9 cellular contexts compared by ENCODE assay signal in genomic region chr4:107183155-107183774, GRCh38.
DNase-seq lines count a peak whose midpoint lies in the region; TF ChIP-seq lines count a peak whose summit lies in the region.
"Had no signal": no experiment of that assay in that cellular context is flagged by ENCODE, and none has a peak within 500 bp of the region (broad histone marks: within the 10 kb centered on the region; RNA-seq: fewer than 3 reads in every experiment).

No MANE protein-coding gene starts in this region.

- no peaks in the 10 kb centered on the region for H4K20me1 ChIP-seq in fibroblast of lung (ENCODE audit: control insufficient read depth, extremely low read depth, insufficient read depth, low read length)

- no peak overlapping the region for H3K9ac ChIP-seq in fibroblast of lung (ENCODE audit: insufficient read depth, low read length)

- POLR2A ChIA-PET in A673 (lab: Charles Lee; ENCODE audit: low non-redundant PET): no interaction called here

- no peaks in the 10 kb centered on the region for H3K9me3 Mint-ChIP-seq in neural crest cell
- H3K9me3 Mint-ChIP-seq: naive thymus-derived CD8-positive, alpha-beta T cell had no signal

- H3K9me3 ChIP-seq in A673 (ENCODE audit: low read depth, low read length, poor library complexity, severe bottlenecking): no peaks in the 10 kb centered on the region
- no peaks in the 10 kb centered on the region for H3K9me3 ChIP-seq in fibroblast of lung (ENCODE audit: control insufficient read depth, insufficient read depth, low read depth, low read length)

- H3K4me3 ChIP-seq in A673 (ENCODE audit: low read depth, low read length, poor library complexity, severe bottlenecking): no peak overlapping the region
- H3K4me3 ChIP-seq in GM06990 (replicated peaks; ENCODE audit: low read depth, low read length): no peak overlapping the region
- H3K4me3 ChIP-seq in H7 (ENCODE audit: insufficient read depth, low read depth, low read length): no peak overlapping the region
- H3K4me3 ChIP-seq in fibroblast of lung (replicated peaks in 1 of 4; ENCODE audit: control extremely low read depth in 1 of 4, insufficient read depth in 1 of 4, low read depth in 3 of 4, low read length in 4 of 4): no peak overlapping the region

- H3K36me3 ChIP-seq in A673 (ENCODE audit: insufficient read depth, low read length, poor library complexity, severe bottlenecking) (no peaks in the 10 kb centered on the region), GM06990 (ENCODE audit: control insufficient read depth, insufficient read depth, low read length) (no peaks in the 10 kb centered on the region), H7 (replicated peaks; ENCODE audit: control insufficient read depth, insufficient read depth, low read length) (no peaks in the 10 kb centered on the region), fibroblast of lung (ENCODE audit: control insufficient read depth, insufficient read depth, low read length) (no peaks in the 10 kb centered on the region)

- peaks cover 7% of the 10 kb centered on the region for H3K27me3 Mint-ChIP-seq in neural crest cell (ENCODE audit: low read depth)

- H3K79me2 ChIP-seq in fibroblast of lung (ENCODE audit: control insufficient read depth, insufficient read depth, low read length): no peaks in the 10 kb centered on the region

- H3K4me1 Mint-ChIP-seq in neural crest cell: no peaks in the 10 kb centered on the region
- H3K4me1 Mint-ChIP-seq: naive thymus-derived CD8-positive, alpha-beta T cell had no signal

- H3K27me3 ChIP-seq in A673 (replicated peaks; ENCODE audit: insufficient read depth, low read depth, low read length, poor library complexity) (no peaks in the 10 kb centered on the region), GM06990 (replicated peaks; ENCODE audit: control insufficient read depth, insufficient read depth, low read length) (no peaks in the 10 kb centered on the region), H7 (ENCODE audit: control insufficient read depth, insufficient read depth, low read length) (no peaks in the 10 kb centered on the region), fibroblast of lung (ENCODE audit: control insufficient read depth, insufficient read depth, low read length) (no peaks in the 10 kb centered on the region)

- peak overlapping the region; percentile 32 for H3K27ac ChIP-seq in A673 (ENCODE audit: low read depth, low read length, poor library complexity, severe bottlenecking)
- H3K27ac ChIP-seq in fibroblast of lung (ENCODE audit: insufficient read depth, low read length): no peak overlapping the region

- H2AFZ ChIP-seq in fibroblast of lung (ENCODE audit: low read length): no peak overlapping the region

- no TSS peak for BruUV-seq in A673 (replicated peaks; lab: Mats Ljungman, UMichigan)

- H3K4me1 ChIP-seq in A673 (ENCODE audit: insufficient read depth, low read length, poor library complexity, severe bottlenecking) (peaks cover 23% of the 10 kb centered on the region), fibroblast of lung (ENCODE audit: control insufficient read depth, extremely low read depth, insufficient read depth, low read length) (no peaks in the 10 kb centered on the region)

- DNase-seq in A673 (ENCODE audit: low spot score): peak; percentile 88
- DNase-seq in GM06990 (ENCODE audit: extremely low read depth, insufficient read length): peak; percentile 1
- peak; percentile 8 for DNase-seq in H7
- DNase-seq in KBM-7: peak; percentile 42
- peak; percentile 6 for DNase-seq in SKM-1 (lab: John Stamatoyannopoulos, UW; ENCODE audit: unreplicated experiment)
- DNase-seq in fibroblast of lung (ENCODE audit: low read depth in 2 of 2): peak; percentile 61 to 72
- DNase-seq in neural crest cell (ENCODE audit: low read depth, low spot score): peak; percentile 30
- no peak for DNase-seq in activated CD4-positive, alpha-beta T cell treated with anti-CD3 and anti-CD28 coated beads for 4 hours

- H3K4me2 ChIP-seq in fibroblast of lung (ENCODE audit: extremely low read depth, insufficient read depth, low read length): no peak overlapping the region

- CTCF ChIA-PET in A673 (lab: Charles Lee): interaction anchor here (0.7 to 2.1 kb wide), 8 partner anchors 10 to 365 kb away, joined by 3 to 18 read pairs (median 3); partner anchors contain the start of gene DKK2

- intact Hi-C loops in A673 (cut with micrococcal nuclease; ENCODE audit: unreplicated experiment): loop anchor here (1.0 to 10.0 kb wide), 6 partner anchors 89 to 552 kb away; partner anchors contain the start of gene DKK2

- no peaks in the 10 kb centered on the region for H3K36me3 Mint-ChIP-seq in neural crest cell (ENCODE audit: low read depth)
- H3K36me3 Mint-ChIP-seq: naive thymus-derived CD8-positive, alpha-beta T cell had no signal

- in situ Hi-C loops in KBM-7 (cut with MboI; ENCODE audit: low pct_unique_long_range_greater_than_20kb, low sequenced_read_pairs): no loop called here

- peak; percentile 87 for TF ChIP-seq CTCF in A673 (conservative IDR thresholded peaks at IDR 0.05; ENCODE audit: low read depth, low read length)
- TF ChIP-seq CTCF in GM06990 (IDR thresholded peaks at IDR 0.05; ENCODE audit: insufficient read depth, low read length, poor library complexity, severe bottlenecking): peak; percentile 83
- TF ChIP-seq CTCF in fibroblast of lung (conservative IDR thresholded peaks at IDR 0.05 in 1 of 2, IDR thresholded peaks at IDR 0.05 in 1 of 2; ENCODE audit: low read depth in 1 of 2, low read length in 2 of 2): peak; percentile 74 to 82
- peak; percentile 86 for TF ChIP-seq CTCF in neural crest cell (conservative IDR thresholded peaks at IDR 0.05)

- no peak overlapping the region for H3K4me3 Mint-ChIP-seq in neural crest cell
- H3K4me3 Mint-ChIP-seq: naive thymus-derived CD8-positive, alpha-beta T cell had no signal

- no peak overlapping the region for H3K27ac Mint-ChIP-seq in neural crest cell (ENCODE audit: unreplicated experiment)
- H3K27ac Mint-ChIP-seq: naive thymus-derived CD8-positive, alpha-beta T cell had no signal

Comparison
In these comparisons a context has a peak if more than half of its experiments do, and no peak if none do; other contexts are left out.
1. DNase-seq: peak in A673 (single experiment), GM06990 (single experiment), H7 (single experiment), KBM-7 (single experiment), SKM-1 (single experiment), fibroblast of lung (2 of 2) and neural crest cell (single experiment); none in activated CD4-positive, alpha-beta T cell treated with anti-CD3 and anti-CD28 coated beads for 4 hours (0 of 2).
2. Peak in every context shown above with its lines, with median percentiles within 50 percentile points of each other: CTCF ChIP-seq.